27 cellular contexts compared by ENCODE assay signal in genomic region chr1:61265665-61266064, GRCh38.
"Had no signal": no experiment of that assay in that cellular context is flagged by ENCODE, and none has a peak within 500 bp of the region (broad histone marks: within the 10 kb centered on the region; RNA-seq: fewer than 3 reads in every experiment).

No MANE protein-coding gene starts in this region.

- H3K36me3 ChIP-seq: stomach, suprapubic skin, thoracic aorta, thyroid gland, tibial artery, tibial nerve, transverse colon, upper lobe of left lung, upper lobe of right lung, uterus, vagina had no signal

- H3K27me3 ChIP-seq: stomach, suprapubic skin, testis, thyroid gland, tibial artery, tibial nerve, transverse colon, upper lobe of left lung, upper lobe of right lung, uterus, vagina had no signal

- H3K27ac ChIP-seq: stomach, suprapubic skin, testis, thyroid gland, tibial artery, tibial nerve, transverse colon, upper lobe of left lung, upper lobe of right lung, uterus, vagina had no signal

- H3K4me3 ChIP-seq: stomach, suprapubic skin, testis, thoracic aorta, thyroid gland, tibial artery, tibial nerve, transverse colon, upper lobe of left lung, upper lobe of right lung, uterus, vagina had no signal

- FAIRE-seq: urothelium cell line had no signal

- DNase-seq: stimulated activated CD4-positive, alpha-beta T cell treated with anti-CD3 and anti-CD28 coated beads, Interleukin-2, amount 100 ng/mL, for 48 hours; stimulated activated CD4-positive, alpha-beta T cell treated with anti-CD3 and anti-CD28 coated beads, Interleukin-4, amount 100 ng/mL, for 1 hour; stimulated activated CD4-positive, alpha-beta T cell treated with anti-CD3 and anti-CD28 coated beads, Interleukin-4, amount 100 ng/mL, for 24 hours; stimulated activated CD4-positive, alpha-beta T cell treated with anti-CD3 and anti-CD28 coated beads, Interleukin-4, amount 100 ng/mL, for 4 hours; stimulated activated CD8-positive, alpha-beta memory T cell treated with anti-CD3 and anti-CD28 coated beads, Interleukin-4, amount 100 ng/mL, for 48 hours; stimulated activated naive B cell treated with anti-CD40 and anti-IgM and Interleukin-4, amounts not matched to agents 10 μg/mL and 1 μg/mL and 100 μg/mL, for 72 hours; stimulated activated naive CD4-positive, alpha-beta T cell; stimulated activated naive CD4-positive, alpha-beta T cell treated with Interleukin-2 at 50 U/mL for 16 hours; stimulated activated naive CD8-positive, alpha-beta T cell treated with anti-CD3 and anti-CD28 coated beads, Interleukin-15, amount 100 ng/mL, for 72 hours; stimulated activated naive CD8-positive, alpha-beta T cell treated with anti-CD3 and anti-CD28 coated beads, Interleukin-15, Interleukin-2, amounts not matched to agents 100 U/mL and 50 U/mL, for 24 hours; stomach; substantia nigra; testis; thyroid gland; tibial artery; transverse colon; trophoblast cell; upper lobe of left lung; upper lobe of right lung; uterus had no signal

- ATAC-seq: stimulated activated effector memory CD8-positive, alpha-beta T cell treated with anti-CD3 and anti-CD28 coated beads, Interleukin-12 subunit alpha, Interleukin-12 subunit beta, amount 100 ng/mL, for 72 hours; stimulated activated memory B cell treated with anti-CD40 and anti-IgM and Interleukin-4, amounts not matched to agents 10 μg/mL and 1 μg/mL and 100 μg/mL, for 72 hours; stimulated activated naive B cell treated with anti-CD40 and anti-IgM and Interleukin-4, amounts not matched to agents 10 μg/mL and 1 μg/mL and 100 μg/mL, for 72 hours; stimulated activated naive CD8-positive, alpha-beta T cell treated with anti-CD3 and anti-CD28 coated beads, Interleukin-15, amount 100 ng/mL, for 72 hours; stimulated activated naive CD8-positive, alpha-beta T cell treated with anti-CD3 and anti-CD28 coated beads, Interleukin-15, Interleukin-2, amounts not matched to agents 100 U/mL and 50 U/mL, for 24 hours; upper lobe of right lung had no signal

- H3K4me1 ChIP-seq: upper lobe of right lung, uterus, vagina had no signal

- H3K9me3 ChIP-seq: stomach, suprapubic skin, testis, thoracic aorta, thyroid gland, tibial artery, tibial nerve, transverse colon, upper lobe of left lung, upper lobe of right lung, uterus, vagina had no signal
